Comparison of ENCODE assay signal across 31 cellular contexts in the genomic region with DNA sequence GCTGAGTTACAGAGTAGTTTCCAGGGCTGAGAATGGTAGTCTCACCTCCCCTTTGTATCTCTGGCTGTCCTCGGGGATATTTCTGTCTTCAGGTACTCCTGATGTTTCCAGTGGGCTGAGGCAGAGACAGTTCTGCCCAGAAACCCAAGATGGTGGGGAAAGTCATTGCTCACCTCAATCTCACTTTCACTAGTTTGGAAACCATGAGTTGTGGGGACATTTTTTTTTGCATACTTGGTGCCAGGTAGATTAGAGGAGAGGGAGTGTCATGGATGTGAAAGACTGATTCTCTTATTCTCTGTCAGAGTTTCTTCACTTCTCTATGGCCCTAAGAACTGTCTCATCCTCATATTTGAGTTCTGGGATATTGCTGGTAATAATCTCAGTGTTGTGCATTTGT.
"Had no signal": no experiment of that assay in that cellular context is flagged by ENCODE, and none has a peak within 500 bp of the region (broad histone marks: within the 10 kb centered on the region; RNA-seq: fewer than 3 reads in every experiment).

No MANE protein-coding gene starts in this region.

- H3K4me1 ChIP-seq: adrenal gland had no signal

- FAIRE-seq: bronchial epithelial cell, TTC549 had no signal

- H3K9me3 ChIP-seq: adrenal gland had no signal

- DNase-seq: activated B cell treated with CpG ODN at 0.5 μM for 24 hours; activated CD4-positive, alpha-beta memory T cell treated with anti-CD3 and anti-CD28 coated beads for 36 hours; activated CD4-positive, alpha-beta T cell treated with anti-CD3 and anti-CD28 coated beads for 4 hours; activated CD4-positive, alpha-beta T cell treated with anti-CD3 and anti-CD28 coated beads, Interleukin-2, amount 10 ng/mL, durations not matched to agents 24 days and 14 days; activated CD4-positive, alpha-beta T cell treated with anti-CD3 and anti-CD28 coated beads, Interleukin-2, amount 50 U/mL, for 1 hour; activated CD4-positive, alpha-beta T cell treated with anti-CD3 and anti-CD28 coated beads, Interleukin-2, amount 50 U/mL, for 4 hours; activated CD4-positive, CD25-positive, alpha-beta regulatory T cell treated with anti-CD3 and anti-CD28 coated beads, Interleukin-2, amount 50 U/mL, for 72 hours; activated CD8-positive, alpha-beta memory T cell treated with anti-CD3 and anti-CD28 coated beads, Interleukin-2, amount 50 U/mL, for 4 hours; activated CD8-positive, alpha-beta T cell treated with anti-CD3 and anti-CD28 coated beads for 36 hours; activated effector memory CD4-positive, alpha-beta T cell treated with anti-CD3 and anti-CD28 coated beads, Interleukin-2, amount 50 U/mL, for 16 hours; activated gamma-delta T cell treated with Interleukin-2 at 50 U/mL for 16 hours; activated naive CD4-positive, alpha-beta T cell; activated naive CD4-positive, alpha-beta T cell treated with anti-CD3 and anti-CD28 coated beads for 36 hours; activated naive CD4-positive, alpha-beta T cell treated with anti-CD3 and anti-CD28 coated beads, Interleukin-2, amount 50 U/mL, for 16 hours; activated naive CD8-positive, alpha-beta T cell treated with anti-CD3 and anti-CD28 coated beads for 36 hours; activated T-cell treated with anti-CD3 and anti-CD28 coated beads for 4 hours; activated T-cell treated with anti-CD3 and anti-CD28 coated beads, Interleukin-2, amount 50 U/mL, for 24 hours; activated T-cell treated with anti-CD3 and anti-CD28 coated beads, Interleukin-2, amount 50 U/mL, for 48 hours; adrenal gland; amniotic stem cell; aorta; caudate nucleus; cerebellar nuclear complex; T-helper 1 cell; T-helper 2 cell; T-helper 9 cell had no signal

- H3K27me3 ChIP-seq: adrenal gland, cardiac muscle cell had no signal

- H3K36me3 ChIP-seq: adrenal gland, cardiac muscle cell had no signal

- H3K4me3 ChIP-seq: adrenal gland, cardiac muscle cell had no signal

- H3K27ac ChIP-seq: adrenal gland, cardiac muscle cell, VCaP had no signal

- ATAC-seq: activated CD8-positive, alpha-beta T cell treated with anti-CD3 and anti-CD28 coated beads for 36 hours; activated naive CD4-positive, alpha-beta T cell treated with anti-CD3 and anti-CD28 coated beads, Interleukin-2, amount 50 U/mL, for 72 hours had no signal
